ENCODE assay signal across 8 cellular contexts in genomic region chr2:24360050-24360962, GRCh38. TPM values are rescaled to one million over a fixed set of nuclear protein-coding genes. Genes with fewer than 3 reads are reported as not detected.
A peak's percentile ranks its signal among the peaks of the same experiment; 100 is the strongest.
DNase-seq lines count a peak whose midpoint lies in the region; ATAC-seq and TF ChIP-seq lines count a peak whose summit lies in the region.

Gene ITSN2 (minus strand): TSS chr2:24360536. CDS start chr2:24328082, 32,454 bp downstream.

- H3K9me3 Mint-ChIP-seq in Caco-2 (ENCODE audit: unreplicated experiment) = no peaks in the 10 kb centered on the region

- intact Hi-C loops in Caco-2 (cut with micrococcal nuclease; ENCODE audit: unreplicated experiment) = loop anchor here (5.0 to 10.0 kb wide), 2 partner anchors 133 to 436 kb away; partner anchors contain the start of gene ATAD2B
- intact Hi-C loops in OCI-LY7 (cut with micrococcal nuclease; ENCODE audit: unreplicated experiment) = loop anchor here (2.0 kb wide), 1 partner anchor 434 kb away; the partner anchor contains the start of gene ATAD2B

- H3K27ac Mint-ChIP-seq in Caco-2 (ENCODE audit: unreplicated experiment) = peak within 1 kb of the TSS; percentile 68

- H3K9ac ChIP-seq in mucosa of rectum (ENCODE audit: low read depth in 1 of 2, low read length in 2 of 2) = peak within 1 kb of the TSS; percentile 81 to 98

- H3K4me3 Mint-ChIP-seq in Caco-2 (ENCODE audit: unreplicated experiment) = peak within 1 kb of the TSS; percentile 78

- peaks cover 9% of the 10 kb centered on the region; the same call in 1 of the 2 replicates for H4K20me1 ChIP-seq in OCI-LY7 (ENCODE audit: insufficient read depth, low read length)

- H3K4me3 ChIP-seq in Caco-2 (ENCODE audit: low read depth, low read length) (peak within 1 kb of the TSS; percentile 90), OCI-LY7 (ENCODE audit: low read depth, low read length, poor library complexity, severe bottlenecking) (peak within 1 kb of the TSS; percentile 91), mucosa of rectum (ENCODE audit: low read length in 2 of 2) (peak within 1 kb of the TSS; percentile 87 to 91)

- no peaks in the 10 kb centered on the region for H3K36me3 Mint-ChIP-seq in Caco-2 (ENCODE audit: insufficient read depth, unreplicated experiment)

- H3K4me1 ChIP-seq in Caco-2 (peaks cover 41% of the 10 kb centered on the region), OCI-LY7 (ENCODE audit: insufficient read depth, low read length, poor library complexity, severe bottlenecking) (peaks cover 18% of the 10 kb centered on the region), mucosa of rectum (ENCODE audit: control insufficient read depth in 2 of 2, insufficient read depth in 2 of 2, low read length in 2 of 2) (peaks cover 13 to 16% of the 10 kb centered on the region in 2 donors)

- H3K79me2 ChIP-seq in OCI-LY7 (ENCODE audit: insufficient read depth, low read depth, low read length) = peaks cover 40% of the 10 kb centered on the region

- H3K27ac ChIP-seq in OCI-LY7 (ENCODE audit: low read depth, low read length, poor library complexity, severe bottlenecking) = peak within 1 kb of the TSS; percentile 59
- H3K27ac ChIP-seq in epithelial cell of prostate = peak within 1 kb of the TSS; percentile 83
- peak within 1 kb of the TSS; percentile 97 to 98 for H3K27ac ChIP-seq in mucosa of rectum (ENCODE audit: low read depth in 2 of 2, low read length in 2 of 2)

- TF ChIP-seq CTCF in Caco-2 (IDR thresholded peaks at IDR 0.05; ENCODE audit: insufficient read depth in 1 of 2, low read depth in 1 of 2, low read length in 1 of 2, severe bottlenecking in 1 of 2, unreplicated experiment in 1 of 2) = no peak
- TF ChIP-seq CTCF in OCI-LY7 (conservative IDR thresholded peaks at IDR 0.05; ENCODE audit: low read length) = no peak

- H3K9me2 ChIP-seq in OCI-LY7 (ENCODE audit: insufficient read depth, low read length) = no peaks in the 10 kb centered on the region

- peak within 1 kb of the TSS; percentile 91 for H3K4me2 ChIP-seq in OCI-LY7 (ENCODE audit: low read length)

- H3K27me3 ChIP-seq in Caco-2 (replicated peaks; ENCODE audit: control insufficient read depth, insufficient read depth, low read length) (no peaks in the 10 kb centered on the region), mucosa of rectum (ENCODE audit: control insufficient read depth in 2 of 2, insufficient read depth in 2 of 2, low read length in 2 of 2) (no peaks in the 10 kb centered on the region)

- CTCF ChIA-PET in Caco-2 (lab: Charles Lee) (no interaction called here), OCI-LY7 (lab: Charles Lee; ENCODE audit: unreplicated experiment) (interaction anchor here (1.1 kb wide), 1 partner anchor 32 kb away, joined by 3 read pairs; no protein-coding TSS in a partner anchor)

- DNase-seq in Caco-2 (peak; percentile 81 to 88), HPDE6-E6E7 (ENCODE audit: extremely low spot score) (peak; percentile 54), OCI-LY7 (ENCODE audit: low spot score) (peak; percentile 84), activated T-cell treated with anti-CD3 and anti-CD28 coated beads for 4 hours (peak; percentile 67), epithelial cell of prostate (ENCODE audit: low read depth, low spot score) (no peak)
- peak; percentile 51 to 68 for DNase-seq in stimulated activated CD8-positive, alpha-beta memory T cell treated with anti-CD3 and anti-CD28 coated beads, Interleukin-4, amount 100 ng/mL, for 4 hours (ENCODE audit: low read depth in 2 of 2, low spot score in 1 of 2)

- H3K9me3 ChIP-seq in Caco-2 (no peaks in the 10 kb centered on the region), OCI-LY7 (ENCODE audit: low read length) (no peaks in the 10 kb centered on the region), mucosa of rectum (ENCODE audit: control insufficient read depth in 2 of 2, low read length in 2 of 2) (no peaks in the 10 kb centered on the region)

- no peaks in the 10 kb centered on the region for H3K36me3 ChIP-seq in Caco-2 (ENCODE audit: control insufficient read depth, insufficient read depth, low read length)
- H3K36me3 ChIP-seq in OCI-LY7 (ENCODE audit: insufficient read depth, low read length) = peaks cover 5% of the 10 kb centered on the region; the same call in 1 of the 2 replicates
- no peaks in the 10 kb centered on the region for H3K36me3 ChIP-seq in mucosa of rectum (ENCODE audit: control insufficient read depth in 2 of 2, insufficient read depth in 2 of 2, low read length in 2 of 2)

- peak within 1 kb of the TSS; percentile 99 for H2AFZ ChIP-seq in OCI-LY7 (ENCODE audit: low read length)

- H3K4me1 Mint-ChIP-seq in Caco-2 (ENCODE audit: low read depth, unreplicated experiment) = peaks cover 33% of the 10 kb centered on the region

- BruUV-seq in Caco-2 (replicated peaks; lab: Mats Ljungman, UMichigan) (no TSS peak), OCI-LY7 (replicated peaks; lab: Mats Ljungman, UMichigan) (no TSS peak)

- ATAC-seq in GM19467 (IDR thresholded peaks at IDR 0.05; ENCODE audit: unreplicated experiment) = peak; percentile 75

- POLR2A ChIA-PET in Caco-2 (lab: Charles Lee) = interaction anchor here (0.6 kb wide), 1 partner anchor 586 kb away, joined by 4 read pairs; no protein-coding TSS in a partner anchor
- POLR2A ChIA-PET in OCI-LY7 (lab: Charles Lee) = interaction anchor here (1.0 to 2.5 kb wide), 8 partner anchors 10 to 313 kb away, joined by 3 to 9 read pairs (median 4); partner anchors contain the start of gene WDCP

- no peaks in the 10 kb centered on the region for H3K27me3 Mint-ChIP-seq in Caco-2 (ENCODE audit: insufficient read depth, unreplicated experiment)

RNA-seq across cellular contexts. Expression of gene ITSN2, which starts in this region (rescaled TPM):
- total RNA-seq in Caco-2 (2022) = 42.8 and 49.4 TPM in 2 replicates
- total RNA-seq in OCI-LY7 (2014; rRNA removed; shearing (Covaris generic)) = 25.4 and 28.8 TPM in 2 replicates
- total RNA-seq in OCI-LY7 (2022) = 64.2 and 65.7 TPM in 2 replicates
